In genomic region chr9:37727002-37727401, GRCh38 we compare ENCODE assay signal across 18 cellular contexts. TPM values are rescaled to one million over a fixed set of nuclear protein-coding genes. Genes with fewer than 3 reads are reported as not detected.
A peak's percentile ranks its signal among the peaks of the same experiment; 100 is the strongest.
DNase-seq lines count a peak whose midpoint lies in the region; ATAC-seq and TF ChIP-seq lines count a peak whose summit lies in the region.
"Had no signal": no experiment of that assay in that cellular context is flagged by ENCODE, and none has a peak within 500 bp of the region (broad histone marks: within the 10 kb centered on the region; RNA-seq: fewer than 3 reads in every experiment).

No MANE protein-coding gene starts in this region.

- TF ChIP-seq CTCF in left lung (IDR thresholded peaks at IDR 0.05) (no peak), thyroid gland (IDR thresholded peaks at IDR 0.05) (no peak), testis (IDR thresholded peaks at IDR 0.05) (no peak), psoas muscle (IDR thresholded peaks at IDR 0.05) (no peak)

- 37 to 52% methylated on average over 5 of the region's 5 CpGs for WGBS in thyroid gland, 2 donors
- WGBS in testis, 2 donors = 84 to 85% methylated on average over 5 of the region's 5 CpGs
- 77 to 91% (median 85%) methylated on average over 5 of the region's 5 CpGs for WGBS in psoas muscle, 3 donors

- intact Hi-C loops in left lung (cut with DNase I) (no loop called here), thyroid gland (cut with DNase I) (no loop called here), testis (cut with DNase I; ENCODE audit: low total_unique reads) (no loop called here), psoas muscle (cut with DNase I) (no loop called here)

- peak; percentile 89 for ATAC-seq in left lung
- no peak for ATAC-seq in HG02588 (IDR thresholded peaks at IDR 0.05; ENCODE audit: unreplicated experiment)
- no peak for ATAC-seq in psoas muscle
- ATAC-seq: A549 had no signal

- H3K27ac ChIP-seq in left lung (no peak overlapping the region), thyroid gland (no peak overlapping the region), testis (no peak overlapping the region), psoas muscle (no peak overlapping the region)
- H3K27ac ChIP-seq: A549 had no signal

- H3K9me3 ChIP-seq in left lung (no peaks in the 10 kb centered on the region), thyroid gland (no peaks in the 10 kb centered on the region), testis (no peaks in the 10 kb centered on the region), psoas muscle (no peaks in the 10 kb centered on the region)
- H3K9me3 ChIP-seq: A549 had no signal

- no peaks in the 10 kb centered on the region for H3K4me1 ChIP-seq in left lung
- peaks cover 0 to 5% of the 10 kb centered on the region in 2 donors for H3K4me1 ChIP-seq in thyroid gland
- H3K4me1 ChIP-seq in testis = no peaks in the 10 kb centered on the region
- no peaks in the 10 kb centered on the region for H3K4me1 ChIP-seq in psoas muscle
- H3K4me1 ChIP-seq: A549 had no signal

- no peak for TF ChIP-seq POLR2A in thyroid gland (IDR thresholded peaks at IDR 0.05)
- TF ChIP-seq POLR2A in testis (IDR thresholded peaks at IDR 0.05) = no peak

- H3K36me3 ChIP-seq in left lung = no peaks in the 10 kb centered on the region
- H3K36me3 ChIP-seq in thyroid gland = no peaks in the 10 kb centered on the region
- no peaks in the 10 kb centered on the region for H3K36me3 ChIP-seq in testis (ENCODE audit: low read depth, missing control alignments)
- H3K36me3 ChIP-seq in psoas muscle (ENCODE audit: insufficient read depth in 1 of 2, low read depth in 1 of 2) = peaks cover 0 to 28% of the 10 kb centered on the region in 2 donors

- H3K4me3 ChIP-seq in left lung = no peak overlapping the region
- no peak overlapping the region for H3K4me3 ChIP-seq in thyroid gland (replicated peaks in 1 of 3)
- no peak overlapping the region for H3K4me3 ChIP-seq in testis
- no peak overlapping the region for H3K4me3 ChIP-seq in psoas muscle
- H3K4me3 ChIP-seq: A549 had no signal

- DNase-seq in DMS79 (lab: John Stamatoyannopoulos, UW) (peak; percentile 13), DMS79 treated with DMSO at 0.1 percent for 48 hours (lab: John Stamatoyannopoulos, UW) (no peak), left lung (no peak), thyroid gland (peak; percentile 67 to 68), testis (no peak), psoas muscle (no peak)
- DNase-seq: 8988T; ACHN; C1 segment of cervical spinal cord; Calu3; CD4-positive, alpha-beta memory T cell; COR-L47; DND-41; GOT3; H7; HCEC 1CT had no signal

- H3K27me3 ChIP-seq in left lung (peaks cover 14 to 32% of the 10 kb centered on the region in 2 donors), thyroid gland (no peaks in the 10 kb centered on the region), testis (no peaks in the 10 kb centered on the region), psoas muscle (ENCODE audit: insufficient read depth in 3 of 3, low read length in 2 of 3) (no peaks in the 10 kb centered on the region)

RNA-seq across cellular contexts. Expression of gene TRMT10B, which starts 26.6 kb away (rescaled TPM):
- total RNA-seq in left lung = 1 to 10 TPM; 5.8 to 7.5 TPM
- total RNA-seq in thyroid gland = 10 to 100 TPM in 1 of 4 donors, 1 to 10 TPM in 3; 3.5 to 11.3 (median 7.1) TPM
- total RNA-seq in testis = 10 to 100 TPM in 1 of 2 donors, 1 to 10 TPM in 1; 5.8 to 10.9 TPM
- polyA plus RNA-seq in testis (ENCODE audit: insufficient read depth, low read depth, low replicate concordance) = 4.9 TPM
- total RNA-seq in psoas muscle = 1 to 10 TPM; 1.3 to 5.5 (median 2.8) TPM
- polyA plus RNA-seq in psoas muscle = 1 to 10 TPM; 2.8 to 7.2 (median 3.2) TPM

RNA-seq across cellular contexts. Expression of gene EXOSC3, which starts 57.9 kb away (rescaled TPM):
- 10 to 100 TPM; 25.6 to 34.5 TPM for total RNA-seq in left lung
- 10 to 100 TPM; 39.9 to 53.1 (median 46.6) TPM for total RNA-seq in thyroid gland
- total RNA-seq in testis = 10 to 100 TPM; 74.3 to 78.4 TPM
- polyA plus RNA-seq in testis (ENCODE audit: insufficient read depth, low read depth, low replicate concordance) = 75.6 TPM
- total RNA-seq in psoas muscle = 10 to 100 TPM; 12.9 to 18.9 (median 13.9) TPM
- 10 to 100 TPM; 18.3 to 48.9 (median 43.0) TPM for polyA plus RNA-seq in psoas muscle

Comparison
In these comparisons a context has a peak if more than half of its experiments do, and no peak if none do; other contexts are left out.
1. DNase-seq: peak in DMS79 (single experiment) and thyroid gland (2 of 2); none in DMS79 treated with DMSO at 0.1 percent for 48 hours (single experiment), left lung (0 of 2), testis (single experiment) and psoas muscle (0 of 2).